Comparison of ENCODE assay signal across 1 cellular context in the genomic region with DNA sequence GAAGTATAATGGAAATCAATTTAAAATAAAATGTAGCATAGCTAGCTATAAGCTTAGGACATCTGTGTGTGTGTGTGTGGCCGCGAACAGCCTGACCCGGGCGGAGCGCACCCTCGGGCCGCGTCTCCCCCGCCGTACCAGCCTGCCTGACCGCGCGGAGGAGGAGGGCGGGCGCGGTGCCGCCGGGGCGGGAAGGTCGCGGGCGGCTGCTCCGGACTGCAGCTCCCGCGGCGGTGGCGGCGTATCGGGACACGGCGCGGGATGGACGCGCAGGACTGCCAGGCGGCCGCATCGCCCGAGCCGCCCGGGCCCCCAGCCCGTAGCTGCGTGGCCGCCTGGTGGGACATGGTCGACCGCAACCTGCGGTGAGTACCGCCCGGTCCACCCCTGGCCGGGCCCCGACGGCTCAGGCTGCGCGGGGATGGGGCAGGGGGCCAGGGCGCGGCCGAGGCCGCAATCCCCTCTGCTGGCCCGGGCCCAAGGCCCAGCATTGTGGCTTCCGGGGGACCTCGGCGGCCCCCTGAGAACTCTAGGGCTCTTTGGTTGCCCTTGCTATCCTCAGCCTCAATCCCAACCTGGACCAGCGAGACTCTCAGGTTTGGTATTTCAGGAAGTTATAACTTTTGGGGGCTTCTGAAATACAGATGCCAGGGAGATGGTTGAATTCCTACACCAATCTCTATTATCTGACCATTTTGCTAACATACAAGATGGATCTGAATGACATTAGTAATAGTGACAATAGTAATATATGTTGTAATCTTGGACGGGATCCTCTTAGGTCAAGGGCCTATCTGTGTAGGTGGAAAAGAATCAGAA.
TF ChIP-seq lines count a peak whose summit lies in the region.

A gene with protein sequence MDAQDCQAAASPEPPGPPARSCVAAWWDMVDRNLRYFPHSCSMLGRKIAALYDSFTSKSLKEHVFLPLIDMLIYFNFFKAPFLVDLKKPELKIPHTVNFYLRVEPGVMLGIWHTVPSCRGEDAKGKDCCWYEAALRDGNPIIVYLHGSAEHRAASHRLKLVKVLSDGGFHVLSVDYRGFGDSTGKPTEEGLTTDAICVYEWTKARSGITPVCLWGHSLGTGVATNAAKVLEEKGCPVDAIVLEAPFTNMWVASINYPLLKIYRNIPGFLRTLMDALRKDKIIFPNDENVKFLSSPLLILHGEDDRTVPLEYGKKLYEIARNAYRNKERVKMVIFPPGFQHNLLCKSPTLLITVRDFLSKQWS (plus strand): TSS at position 140 of the 819 bp plus-strand sequence. CDS start 122 bp downstream, at position 262.

TF ChIP-seq in IMR-90, 13 proteins besides CTCF, POLR2A, EP300 and RAD21:
- no peak for TF ChIP-seq MAFK (IDR thresholded peaks at IDR 0.05; ENCODE audit: low read depth, low read length)
- no peak for TF ChIP-seq RCOR1 (IDR thresholded peaks at IDR 0.05; ENCODE audit: insufficient replicate concordance, low read length)
- no peak for TF ChIP-seq NFE2L2 (IDR thresholded peaks at IDR 0.05; ENCODE audit: low read depth, low read length)
- no peak for TF ChIP-seq CEBPB (IDR thresholded peaks at IDR 0.05; ENCODE audit: low read depth, low read length)
